9 cellular contexts compared by ENCODE assay signal in the genomic region with DNA sequence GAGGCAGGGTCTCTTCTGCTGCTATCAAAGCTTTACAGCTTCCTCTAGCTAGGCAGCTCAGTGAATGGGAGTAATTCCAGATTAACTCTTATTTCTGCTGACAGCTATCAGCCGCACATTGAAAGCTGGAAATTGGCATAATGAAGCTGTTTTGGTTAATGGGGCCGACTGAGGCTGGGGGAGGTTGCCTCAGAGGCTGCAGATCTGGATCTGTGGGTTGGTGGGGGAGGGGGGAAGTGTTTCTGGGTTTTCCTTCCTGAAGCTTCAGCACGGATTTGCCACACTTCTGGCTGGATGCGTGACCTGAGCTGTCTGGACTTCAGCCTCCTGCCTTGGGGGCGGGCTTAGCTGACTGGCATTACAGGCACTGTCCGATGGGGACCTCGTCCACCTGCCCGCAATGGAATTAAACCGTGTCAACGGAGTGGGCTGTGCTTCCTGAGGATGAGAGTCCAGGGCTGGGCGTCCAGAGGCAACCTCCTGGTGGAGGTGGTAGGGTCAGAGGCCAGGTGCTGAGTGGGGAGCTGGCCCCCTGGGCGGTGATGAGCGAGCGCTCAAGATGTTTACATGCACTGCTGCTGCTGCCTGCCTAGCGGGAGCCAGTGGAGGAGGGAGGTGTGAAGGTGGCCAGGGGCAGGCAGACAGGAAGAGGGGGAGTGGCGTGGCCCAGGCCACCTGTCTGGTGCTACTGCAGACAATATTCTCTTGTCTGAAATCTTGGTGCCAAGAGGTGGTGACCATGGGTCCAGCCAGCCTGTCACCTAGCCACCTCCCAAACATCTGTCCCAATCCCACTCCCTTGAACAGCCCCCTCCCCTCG. TPM values are rescaled to one million over a fixed set of nuclear protein-coding genes. Genes with fewer than 3 reads are reported as not detected.
DNase-seq lines count a peak whose midpoint lies in the region; ATAC-seq and TF ChIP-seq lines count a peak whose summit lies in the region.
"Had no signal": no experiment of that assay in that cellular context is flagged by ENCODE, and none has a peak within 500 bp of the region (broad histone marks: within the 10 kb centered on the region; RNA-seq: fewer than 3 reads in every experiment).

No MANE protein-coding gene starts in this region.

- CTCF ChIA-PET in HEK293 (lab: Yijun Ruan, JAX): interaction anchor here (0.6 to 9.7 kb wide), 24 partner anchors 8 to 914 kb away, joined by 3 to 231 read pairs (median 7); partner anchors contain the start of genes ANKRD40, CACNA1G and SPATA20

- peak overlapping the region; percentile 72 for H3K4me3 Mint-ChIP-seq in neural progenitor cell

- no peak overlapping the region for H3K27ac Mint-ChIP-seq in neural progenitor cell

- DNase-seq in NCI-H2227 (lab: John Stamatoyannopoulos, UW; ENCODE audit: unreplicated experiment): peak; percentile 65
- peak; percentile 66 for DNase-seq in neural progenitor cell (ENCODE audit: low spot score)
- DNase-seq in activated CD8-positive, alpha-beta memory T cell treated with anti-CD3 and anti-CD28 coated beads, Interleukin-2, amount 50 U/mL, for 4 hours: no peak
- DNase-seq: left cardiac atrium had no signal

- peaks cover 34% of the 10 kb centered on the region for H3K27me3 ChIP-seq in neural progenitor cell

- peaks cover 8% of the 10 kb centered on the region for H4K20me1 ChIP-seq in neural progenitor cell (ENCODE audit: low read depth)

- no peak overlapping the region for H3K9ac ChIP-seq in neural progenitor cell

- H3K36me3 ChIP-seq in HEK293 (ENCODE audit: control insufficient read depth in 2 of 2, insufficient read depth in 1 of 2, low read length in 2 of 2) (no peaks in the 10 kb centered on the region), neural progenitor cell (no peaks in the 10 kb centered on the region)

- H3K9me3 ChIP-seq in HEK293 (ENCODE audit: control insufficient read depth, insufficient read depth, low read depth, low read length): no peaks in the 10 kb centered on the region
- no peaks in the 10 kb centered on the region for H3K9me3 ChIP-seq in neural progenitor cell (ENCODE audit: low read depth)

- H3K4me3 ChIP-seq in HEK293 (ENCODE audit: low read depth, low read length) (no peak overlapping the region), neural progenitor cell (peak overlapping the region; percentile 17)

- TF ChIP-seq CTCF in HEK293 (tag by site-specific recombination; IDR thresholded peaks at IDR 0.05): no peak
- no peak for TF ChIP-seq CTCF in neural progenitor cell (IDR thresholded peaks at IDR 0.05)

- no peak overlapping the region for H3K27ac ChIP-seq in HEK293 (ENCODE audit: extremely low read depth, low read depth, low read length)
- peak overlapping the region; percentile 39 for H3K27ac ChIP-seq in cingulate gyrus (ENCODE audit: low read depth, low read length)
- H3K27ac ChIP-seq in neural progenitor cell: no peak overlapping the region

- H3K4me2 ChIP-seq in neural progenitor cell: peak overlapping the region; percentile 62

- H3K36me3 Mint-ChIP-seq in neural progenitor cell: no peaks in the 10 kb centered on the region

- H3K27me3 Mint-ChIP-seq in neural progenitor cell (ENCODE audit: insufficient read depth, low read depth): peaks cover 23% of the 10 kb centered on the region

- H2AFZ ChIP-seq in neural progenitor cell (replicated peaks): no peak overlapping the region

- POLR2A ChIA-PET in HEK293 (lab: Yijun Ruan, JAX): interaction anchor here (0.8 to 2.3 kb wide), 6 partner anchors 11 to 239 kb away, joined by 3 to 8 read pairs (median 5); partner anchors contain the start of genes CACNA1G and LUC7L3

- peaks cover 56% of the 10 kb centered on the region for H3K4me1 Mint-ChIP-seq in neural progenitor cell

- no peaks in the 10 kb centered on the region for H3K79me2 ChIP-seq in neural progenitor cell (ENCODE audit: low read depth)

- H3F3A ChIP-seq in neural progenitor cell (ENCODE audit: low read depth): peaks cover 31% of the 10 kb centered on the region

- ATAC-seq in HG03432 (IDR thresholded peaks at IDR 0.05; ENCODE audit: unreplicated experiment): no peak
- no peak for ATAC-seq in GM21529 (IDR thresholded peaks at IDR 0.05; ENCODE audit: unreplicated experiment)
- ATAC-seq in GM21447 (IDR thresholded peaks at IDR 0.05; ENCODE audit: unreplicated experiment): no peak
- ATAC-seq: left cardiac atrium had no signal

- H3K9me3 Mint-ChIP-seq in neural progenitor cell: no peaks in the 10 kb centered on the region

- no peaks in the 10 kb centered on the region; the same call in 1 of the 2 replicates for H3K4me1 ChIP-seq in HEK293 (ENCODE audit: control insufficient read depth, insufficient read depth, low read length)
- H3K4me1 ChIP-seq in neural progenitor cell: peaks cover 44% of the 10 kb centered on the region

TF ChIP-seq in HEK293, 187 proteins besides CTCF, POLR2A, EP300 and RAD21:
- TF ChIP-seq ZNF677 (tag by site-specific recombination; IDR thresholded peaks at IDR 0.05) (no peak), ZBTB21 (tag by site-specific recombination; IDR thresholded peaks at IDR 0.05) (no peak), ZNF830 (tag by site-specific recombination; IDR thresholded peaks at IDR 0.05; ENCODE audit: low read depth) (no peak), ZIC2 (tag by site-specific recombination; IDR thresholded peaks at IDR 0.05) (peak; percentile 48), ZBTB20 (tag by site-specific recombination; IDR thresholded peaks at IDR 0.05) (no peak), REPIN1 (tag by site-specific recombination; IDR thresholded peaks at IDR 0.05; ENCODE audit: low read depth) (no peak), GLIS1 (tag by site-specific recombination; IDR thresholded peaks at IDR 0.05) (peak; percentile 77), ZBTB17 (tag by site-specific recombination; IDR thresholded peaks at IDR 0.05) (0 out of 2 replicates have a peak, but pooled peaks have one; percentile 12), WT1 (tag by site-specific recombination; IDR thresholded peaks at IDR 0.05) (no peak), ZNF776 (tag by site-specific recombination; IDR thresholded peaks at IDR 0.05; ENCODE audit: borderline replicate concordance) (no peak), EGR2 (tag by site-specific recombination; IDR thresholded peaks at IDR 0.05; ENCODE audit: low read depth) (peak; percentile 49)

RNA-seq across cellular contexts. Expression of gene ABCC3, which starts 6.7 kb away (rescaled TPM):
- total RNA-seq in neural progenitor cell (ENCODE audit: low replicate concordance): 0.22 TPM in 1 of 2 replicates, not detected in the other
